21 cellular contexts compared by ENCODE assay signal in the genomic region with DNA sequence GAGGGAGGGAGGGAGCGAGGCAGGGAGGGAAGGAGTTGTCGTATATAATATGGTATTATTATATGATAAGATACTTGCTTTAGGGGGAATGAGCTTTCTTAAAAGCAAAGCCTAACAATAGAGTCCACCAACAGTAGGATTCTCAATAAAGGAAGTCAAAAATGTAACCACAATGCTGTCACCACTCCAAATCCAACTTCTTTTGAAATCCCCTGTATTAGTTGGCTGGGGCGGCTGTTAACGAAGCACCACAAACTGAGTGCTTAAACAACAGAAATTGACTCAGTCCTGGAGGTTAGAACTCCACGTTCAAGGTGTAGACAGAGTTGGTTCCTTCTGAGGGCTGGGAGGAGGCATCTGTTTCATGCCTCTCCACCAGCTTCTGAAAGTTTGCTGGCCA. TPM values are rescaled to one million over a fixed set of nuclear protein-coding genes. Genes with fewer than 3 reads are reported as not detected.
"Had no signal": no experiment of that assay in that cellular context is flagged by ENCODE, and none has a peak within 500 bp of the region (broad histone marks: within the 10 kb centered on the region; RNA-seq: fewer than 3 reads in every experiment).

No MANE protein-coding gene starts in this region.

- H3K36me3 Mint-ChIP-seq: activated CD8-positive, alpha-beta memory T cell treated with anti-CD3 and anti-CD28 coated beads, Interleukin-2, amount 10 ng/mL, durations not matched to agents 7 days and 5 days; activated naive CD8-positive, alpha-beta T cell treated with anti-CD3 and anti-CD28 coated beads for 36 hours; brain; immature natural killer cell; natural killer cell; stimulated activated effector memory CD8-positive, alpha-beta T cell treated with anti-CD3 and anti-CD28 coated beads, Interleukin-12 subunit alpha, Interleukin-12 subunit beta, amount 100 ng/mL, for 72 hours had no signal

- H3K4me1 Mint-ChIP-seq: activated B cell treated with CpG ODN at 0.5 μM for 24 hours; activated CD4-positive, alpha-beta memory T cell treated with anti-CD3 and anti-CD28 coated beads, Interleukin-2, amount 10 ng/mL, durations not matched to agents 7 days and 5 days; activated CD8-positive, alpha-beta memory T cell treated with anti-CD3 and anti-CD28 coated beads, Interleukin-2, amount 10 ng/mL, durations not matched to agents 7 days and 5 days; activated naive CD8-positive, alpha-beta T cell treated with anti-CD3 and anti-CD28 coated beads for 36 hours; immature natural killer cell; natural killer cell; stimulated activated effector memory CD8-positive, alpha-beta T cell treated with anti-CD3 and anti-CD28 coated beads, Interleukin-12 subunit alpha, Interleukin-12 subunit beta, amount 100 ng/mL, for 72 hours had no signal

- H3K27ac Mint-ChIP-seq: activated B cell treated with CpG ODN at 0.5 μM for 24 hours; activated CD4-positive, alpha-beta memory T cell treated with anti-CD3 and anti-CD28 coated beads, Interleukin-2, amount 10 ng/mL, durations not matched to agents 7 days and 5 days; activated CD8-positive, alpha-beta memory T cell treated with anti-CD3 and anti-CD28 coated beads, Interleukin-2, amount 10 ng/mL, durations not matched to agents 7 days and 5 days; activated naive CD8-positive, alpha-beta T cell treated with anti-CD3 and anti-CD28 coated beads for 36 hours; immature natural killer cell; natural killer cell; stimulated activated effector memory CD8-positive, alpha-beta T cell treated with anti-CD3 and anti-CD28 coated beads, Interleukin-12 subunit alpha, Interleukin-12 subunit beta, amount 100 ng/mL, for 72 hours had no signal

- H3K4me3 Mint-ChIP-seq: activated B cell treated with CpG ODN at 0.5 μM for 24 hours; activated CD4-positive, alpha-beta memory T cell treated with anti-CD3 and anti-CD28 coated beads, Interleukin-2, amount 10 ng/mL, durations not matched to agents 7 days and 5 days; activated CD8-positive, alpha-beta memory T cell treated with anti-CD3 and anti-CD28 coated beads, Interleukin-2, amount 10 ng/mL, durations not matched to agents 7 days and 5 days; activated naive CD8-positive, alpha-beta T cell treated with anti-CD3 and anti-CD28 coated beads for 36 hours; brain; immature natural killer cell; natural killer cell; stimulated activated effector memory CD8-positive, alpha-beta T cell treated with anti-CD3 and anti-CD28 coated beads, Interleukin-12 subunit alpha, Interleukin-12 subunit beta, amount 100 ng/mL, for 72 hours had no signal

- H3K9me3 Mint-ChIP-seq: activated B cell treated with CpG ODN at 0.5 μM for 24 hours; activated CD4-positive, alpha-beta memory T cell treated with anti-CD3 and anti-CD28 coated beads, Interleukin-2, amount 10 ng/mL, durations not matched to agents 7 days and 5 days; activated naive CD8-positive, alpha-beta T cell treated with anti-CD3 and anti-CD28 coated beads for 36 hours; natural killer cell; stimulated activated effector memory CD8-positive, alpha-beta T cell treated with anti-CD3 and anti-CD28 coated beads, Interleukin-12 subunit alpha, Interleukin-12 subunit beta, amount 100 ng/mL, for 72 hours had no signal

- DNase-seq: activated B cell treated with CpG ODN at 0.5 μM for 24 hours; activated CD4-positive, alpha-beta memory T cell treated with anti-CD3 and anti-CD28 coated beads, Interleukin-2, amount 10 ng/mL, durations not matched to agents 7 days and 5 days; activated CD4-positive, alpha-beta T cell treated with anti-CD3 and anti-CD28 coated beads for 4 hours; activated CD8-positive, alpha-beta memory T cell treated with anti-CD3 and anti-CD28 coated beads, Interleukin-2, amount 10 ng/mL, durations not matched to agents 7 days and 5 days; activated naive CD8-positive, alpha-beta T cell treated with anti-CD3 and anti-CD28 coated beads for 36 hours; central memory CD4-positive, alpha-beta T cell; erythroblast; heart right ventricle; immature natural killer cell; mesendoderm; natural killer cell; right lobe of liver; stimulated activated CD4-positive, alpha-beta T cell treated with anti-CD3 and anti-CD28 coated beads, Interleukin-4, amount 100 ng/mL, for 24 hours; stomach; trophoblast cell had no signal

- H3K27ac ChIP-seq: gastroesophageal sphincter, heart right ventricle, neutrophil, parathyroid adenoma, right lobe of liver, stomach, vagina had no signal

RNA-seq across cellular contexts. Expression of a gene that starts 23.1 kb away (rescaled TPM):
- total RNA-seq: activated B cell treated with CpG ODN at 0.5 μM for 24 hours had no signal
